ENCODE assay signal across 1 cellular context in genomic region chr2:95276888-95277245, GRCh38.
TF ChIP-seq lines count a peak whose summit lies in the region.

No MANE protein-coding gene starts in this region.

TF ChIP-seq in GM23338, 12 proteins besides CTCF, POLR2A, EP300 and RAD21 (continued from another document):
- TF ChIP-seq, protein P1, sequence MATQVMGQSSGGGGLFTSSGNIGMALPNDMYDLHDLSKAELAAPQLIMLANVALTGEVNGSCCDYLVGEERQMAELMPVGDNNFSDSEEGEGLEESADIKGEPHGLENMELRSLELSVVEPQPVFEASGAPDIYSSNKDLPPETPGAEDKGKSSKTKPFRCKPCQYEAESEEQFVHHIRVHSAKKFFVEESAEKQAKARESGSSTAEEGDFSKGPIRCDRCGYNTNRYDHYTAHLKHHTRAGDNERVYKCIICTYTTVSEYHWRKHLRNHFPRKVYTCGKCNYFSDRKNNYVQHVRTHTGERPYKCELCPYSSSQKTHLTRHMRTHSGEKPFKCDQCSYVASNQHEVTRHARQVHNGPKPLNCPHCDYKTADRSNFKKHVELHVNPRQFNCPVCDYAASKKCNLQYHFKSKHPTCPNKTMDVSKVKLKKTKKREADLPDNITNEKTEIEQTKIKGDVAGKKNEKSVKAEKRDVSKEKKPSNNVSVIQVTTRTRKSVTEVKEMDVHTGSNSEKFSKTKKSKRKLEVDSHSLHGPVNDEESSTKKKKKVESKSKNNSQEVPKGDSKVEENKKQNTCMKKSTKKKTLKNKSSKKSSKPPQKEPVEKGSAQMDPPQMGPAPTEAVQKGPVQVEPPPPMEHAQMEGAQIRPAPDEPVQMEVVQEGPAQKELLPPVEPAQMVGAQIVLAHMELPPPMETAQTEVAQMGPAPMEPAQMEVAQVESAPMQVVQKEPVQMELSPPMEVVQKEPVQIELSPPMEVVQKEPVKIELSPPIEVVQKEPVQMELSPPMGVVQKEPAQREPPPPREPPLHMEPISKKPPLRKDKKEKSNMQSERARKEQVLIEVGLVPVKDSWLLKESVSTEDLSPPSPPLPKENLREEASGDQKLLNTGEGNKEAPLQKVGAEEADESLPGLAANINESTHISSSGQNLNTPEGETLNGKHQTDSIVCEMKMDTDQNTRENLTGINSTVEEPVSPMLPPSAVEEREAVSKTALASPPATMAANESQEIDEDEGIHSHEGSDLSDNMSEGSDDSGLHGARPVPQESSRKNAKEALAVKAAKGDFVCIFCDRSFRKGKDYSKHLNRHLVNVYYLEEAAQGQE (IDR thresholded peaks at IDR 0.05; ENCODE audit: unreplicated experiment) = no peak
- TF ChIP-seq EZH2phosphoT487 (IDR thresholded peaks at IDR 0.05; ENCODE audit: unreplicated experiment) (no peak), NANOG (IDR thresholded peaks at IDR 0.05; ENCODE audit: borderline replicate concordance) (no peak), JUNB (IDR thresholded peaks at IDR 0.05; ENCODE audit: unreplicated experiment) (no peak), ZNF331 (CRISPR knock-in tag; IDR thresholded peaks at IDR 0.05; ENCODE audit: low read depth) (no peak), POLR2AphosphoS5 (IDR thresholded peaks at IDR 0.05; ENCODE audit: low read depth) (no peak)
- TF ChIP-seq, protein P2, sequence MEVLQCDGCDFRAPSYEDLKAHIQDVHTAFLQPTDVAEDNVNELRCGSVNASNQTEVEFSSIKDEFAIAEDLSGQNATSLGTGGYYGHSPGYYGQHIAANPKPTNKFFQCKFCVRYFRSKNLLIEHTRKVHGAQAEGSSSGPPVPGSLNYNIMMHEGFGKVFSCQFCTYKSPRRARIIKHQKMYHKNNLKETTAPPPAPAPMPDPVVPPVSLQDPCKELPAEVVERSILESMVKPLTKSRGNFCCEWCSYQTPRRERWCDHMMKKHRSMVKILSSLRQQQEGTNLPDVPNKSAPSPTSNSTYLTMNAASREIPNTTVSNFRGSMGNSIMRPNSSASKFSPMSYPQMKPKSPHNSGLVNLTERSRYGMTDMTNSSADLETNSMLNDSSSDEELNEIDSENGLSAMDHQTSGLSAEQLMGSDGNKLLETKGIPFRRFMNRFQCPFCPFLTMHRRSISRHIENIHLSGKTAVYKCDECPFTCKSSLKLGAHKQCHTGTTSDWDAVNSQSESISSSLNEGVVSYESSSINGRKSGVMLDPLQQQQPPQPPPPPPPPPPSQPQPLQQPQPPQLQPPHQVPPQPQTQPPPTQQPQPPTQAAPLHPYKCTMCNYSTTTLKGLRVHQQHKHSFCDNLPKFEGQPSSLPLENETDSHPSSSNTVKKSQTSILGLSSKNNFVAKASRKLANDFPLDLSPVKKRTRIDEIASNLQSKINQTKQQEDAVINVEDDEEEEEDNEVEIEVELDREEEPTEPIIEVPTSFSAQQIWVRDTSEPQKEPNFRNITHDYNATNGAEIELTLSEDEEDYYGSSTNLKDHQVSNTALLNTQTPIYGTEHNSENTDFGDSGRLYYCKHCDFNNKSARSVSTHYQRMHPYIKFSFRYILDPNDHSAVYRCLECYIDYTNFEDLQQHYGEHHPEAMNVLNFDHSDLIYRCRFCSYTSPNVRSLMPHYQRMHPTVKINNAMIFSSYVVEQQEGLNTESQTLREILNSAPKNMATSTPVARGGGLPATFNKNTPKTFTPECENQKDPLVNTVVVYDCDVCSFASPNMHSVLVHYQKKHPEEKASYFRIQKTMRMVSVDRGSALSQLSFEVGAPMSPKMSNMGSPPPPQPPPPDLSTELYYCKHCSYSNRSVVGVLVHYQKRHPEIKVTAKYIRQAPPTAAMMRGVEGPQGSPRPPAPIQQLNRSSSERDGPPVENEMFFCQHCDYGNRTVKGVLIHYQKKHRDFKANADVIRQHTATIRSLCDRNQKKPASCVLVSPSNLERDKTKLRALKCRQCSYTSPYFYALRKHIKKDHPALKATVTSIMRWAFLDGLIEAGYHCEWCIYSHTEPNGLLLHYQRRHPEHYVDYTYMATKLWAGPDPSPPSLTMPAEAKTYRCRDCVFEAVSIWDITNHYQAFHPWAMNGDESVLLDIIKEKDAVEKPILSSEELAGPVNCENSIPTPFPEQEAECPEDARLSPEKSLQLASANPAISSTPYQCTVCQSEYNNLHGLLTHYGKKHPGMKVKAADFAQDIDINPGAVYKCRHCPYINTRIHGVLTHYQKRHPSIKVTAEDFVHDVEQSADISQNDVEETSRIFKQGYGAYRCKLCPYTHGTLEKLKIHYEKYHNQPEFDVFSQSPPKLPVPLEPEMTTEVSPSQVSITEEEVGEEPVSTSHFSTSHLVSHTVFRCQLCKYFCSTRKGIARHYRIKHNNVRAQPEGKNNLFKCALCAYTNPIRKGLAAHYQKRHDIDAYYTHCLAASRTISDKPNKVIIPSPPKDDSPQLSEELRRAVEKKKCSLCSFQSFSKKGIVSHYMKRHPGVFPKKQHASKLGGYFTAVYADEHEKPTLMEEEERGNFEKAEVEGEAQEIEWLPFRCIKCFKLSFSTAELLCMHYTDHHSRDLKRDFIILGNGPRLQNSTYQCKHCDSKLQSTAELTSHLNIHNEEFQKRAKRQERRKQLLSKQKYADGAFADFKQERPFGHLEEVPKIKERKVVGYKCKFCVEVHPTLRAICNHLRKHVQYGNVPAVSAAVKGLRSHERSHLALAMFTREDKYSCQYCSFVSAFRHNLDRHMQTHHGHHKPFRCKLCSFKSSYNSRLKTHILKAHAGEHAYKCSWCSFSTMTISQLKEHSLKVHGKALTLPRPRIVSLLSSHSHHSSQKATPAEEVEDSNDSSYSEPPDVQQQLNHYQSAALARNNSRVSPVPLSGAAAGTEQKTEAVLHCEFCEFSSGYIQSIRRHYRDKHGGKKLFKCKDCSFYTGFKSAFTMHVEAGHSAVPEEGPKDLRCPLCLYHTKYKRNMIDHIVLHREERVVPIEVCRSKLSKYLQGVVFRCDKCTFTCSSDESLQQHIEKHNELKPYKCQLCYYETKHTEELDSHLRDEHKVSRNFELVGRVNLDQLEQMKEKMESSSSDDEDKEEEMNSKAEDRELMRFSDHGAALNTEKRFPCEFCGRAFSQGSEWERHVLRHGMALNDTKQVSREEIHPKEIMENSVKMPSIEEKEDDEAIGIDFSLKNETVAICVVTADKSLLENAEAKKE (CRISPR knock-in tag; IDR thresholded peaks at IDR 0.05) = no peak
